ENCODE assay signal across 21 cellular contexts in the genomic region with DNA sequence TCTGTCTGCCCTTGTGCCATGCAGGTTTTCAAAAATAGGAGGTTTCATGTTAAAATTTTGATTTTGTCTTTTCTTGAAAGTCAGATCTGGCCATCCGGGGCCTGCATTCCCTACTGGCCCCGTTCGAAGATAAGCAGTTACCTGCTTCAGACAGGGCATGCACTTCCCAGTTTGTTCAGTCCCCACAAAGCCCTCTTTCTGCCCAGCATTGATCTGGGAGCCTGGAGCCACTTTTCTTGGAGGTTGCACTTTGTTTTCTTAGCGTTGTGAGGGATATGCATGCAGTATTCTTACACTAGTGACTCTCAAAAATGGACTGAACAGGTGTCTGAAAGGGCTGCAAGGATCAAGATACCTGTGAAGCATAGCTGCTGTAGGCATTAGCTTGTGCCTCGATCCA.
"Had no signal": no experiment of that assay in that cellular context is flagged by ENCODE, and none has a peak within 500 bp of the region (broad histone marks: within the 10 kb centered on the region; RNA-seq: fewer than 3 reads in every experiment).

No MANE protein-coding gene starts in this region.

- H3K27me3 ChIP-seq: MG63, SJCRH30 had no signal

- ATAC-seq: HepG2, Right ventricle myocardium inferior, SK-N-SH treated with all-trans-retinoic acid at 6 μM for 48 hours had no signal

- H3K27ac ChIP-seq: RWPE1, SJCRH30 had no signal

- FAIRE-seq: HepG2 had no signal

- H3K9me3 ChIP-seq: MG63, SJCRH30 had no signal

- H3K4me3 ChIP-seq: MG63, SJCRH30 had no signal

- DNase-seq: Karpas-422, KG1, MG63, NCI-H1092, NCI-H1105 treated with DMSO at 0.1 percent for 48 hours, NCI-H1417 treated with DMSO at 0.1 percent for 48 hours, NCI-H146, NCI-H1694 treated with DMSO at 0.1 percent for 48 hours, NCI-H1930, NCI-H2081, NCI-H2107, NCI-H2227 treated with DMSO at 0.1 percent for 48 hours, NCI-H524, NCI-H526 treated with DMSO at 0.1 percent for 48 hours, NCI-H748 treated with DMSO at 0.1 percent for 48 hours, SHP77 treated with DMSO at 0.1 percent for 48 hours, SJCRH30 had no signal
